Comparison of ENCODE assay signal across 9 cellular contexts in the genomic region with DNA sequence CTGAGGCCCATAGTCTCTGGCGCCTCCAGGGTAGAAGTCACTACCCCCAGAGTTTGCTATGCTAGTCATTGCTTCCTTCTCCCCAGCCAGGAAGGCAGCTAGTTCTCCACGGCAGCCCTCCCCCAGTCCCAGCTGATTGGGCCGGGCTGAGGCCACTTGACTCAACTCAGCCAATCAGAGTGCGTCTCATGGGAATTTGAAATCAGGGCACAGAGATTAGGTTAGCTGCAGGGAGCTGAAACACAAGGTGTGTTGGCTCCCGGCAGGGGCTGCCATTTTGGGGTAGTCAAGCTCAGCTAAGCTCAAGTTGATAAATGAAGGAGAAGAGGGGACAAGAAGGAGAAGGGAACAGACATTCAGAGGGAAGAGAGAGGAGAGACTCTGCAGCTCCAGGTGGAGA. TPM values are rescaled to one million over a fixed set of nuclear protein-coding genes. Genes with fewer than 3 reads are reported as not detected.
DNase-seq lines count a peak whose midpoint lies in the region; ATAC-seq, FAIRE-seq and TF ChIP-seq lines count a peak whose summit lies in the region.
"Had no signal": no experiment of that assay in that cellular context is flagged by ENCODE, and none has a peak within 500 bp of the region (broad histone marks: within the 10 kb centered on the region; RNA-seq: fewer than 3 reads in every experiment).

No MANE protein-coding gene starts in this region.

- no peaks in the 10 kb centered on the region for H3K27me3 ChIP-seq in Peyer's patch
- H3K27me3 ChIP-seq in heart left ventricle, result no peaks in the 10 kb centered on the region

- ATAC-seq in A549, result peak in 1 of 2 experiments; percentile 74; a peak in 3 of 6 replicates
- ATAC-seq in heart left ventricle, result peak; percentile 82 to 89 (median 86)
- ATAC-seq in GM18519 (IDR thresholded peaks at IDR 0.05; ENCODE audit: low FRiP score, unreplicated experiment), result no peak
- no peak for ATAC-seq in GM21447 (IDR thresholded peaks at IDR 0.05; ENCODE audit: unreplicated experiment)

- no peaks in the 10 kb centered on the region for H3K4me1 ChIP-seq in A549
- H3K4me1 ChIP-seq in Peyer's patch, result no peaks in the 10 kb centered on the region
- peaks cover 0 to 12% (median 0%) of the 10 kb centered on the region in 12 donors for H3K4me1 ChIP-seq in heart left ventricle

- TF ChIP-seq POLR2A in A549 (IDR thresholded peaks at IDR 0.05; ENCODE audit: low read length) (no peak), Peyer's patch (IDR thresholded peaks at IDR 0.05) (no peak), heart left ventricle (IDR thresholded peaks at IDR 0.05) (no peak), lower leg skin (IDR thresholded peaks at IDR 0.05) (no peak)

- H3K9me3 ChIP-seq in A549, result no peaks in the 10 kb centered on the region
- no peaks in the 10 kb centered on the region for H3K9me3 ChIP-seq in Peyer's patch
- H3K9me3 ChIP-seq in heart left ventricle, result no peaks in the 10 kb centered on the region

- H3K36me3 ChIP-seq in Peyer's patch (no peaks in the 10 kb centered on the region), heart left ventricle (no peaks in the 10 kb centered on the region)

- no peak for FAIRE-seq in A549 (lab: Jason Lieb, UNC)

- POLR2A ChIA-PET in A549 (lab: Yijun Ruan, JAX), result no interaction called here
- POLR2A ChIA-PET in HEK293T (lab: Yijun Ruan, JAX), result interaction anchor here (0.7 to 2.6 kb wide), 4 partner anchors 9 to 57 kb away, joined by 4 to 10 read pairs (median 6); no protein-coding TSS in a partner anchor

- peak; percentile 49 to 56 for DNase-seq in A549 (ENCODE audit: low read depth in 1 of 2, low spot score in 1 of 2)
- DNase-seq in HEK293T (ENCODE audit: extremely low spot score), result peak; percentile 79
- DNase-seq in Peyer's patch, result peak in 2 of 3 donors; percentile 22 to 58
- DNase-seq in heart left ventricle, result peak in 4 of 5 donors; percentile 42 to 79 (median 73)
- no peak for DNase-seq in lower leg skin (ENCODE audit: low spot score in 2 of 2)
- no peak for DNase-seq in activated naive CD4-positive, alpha-beta T cell (lab: John Stamatoyannopoulos, UW)
- DNase-seq: activated naive CD4-positive, alpha-beta T cell treated with anti-CD3 and anti-CD28 coated beads, Interleukin-2, amount 50 U/mL, for 16 hours had no signal

- CTCF ChIA-PET in A549 (lab: Yijun Ruan, JAX), result interaction anchor here (0.7 to 2.1 kb wide), 8 partner anchors 9 to 576 kb away, joined by 3 to 9 read pairs (median 3); no protein-coding TSS in a partner anchor
- CTCF ChIA-PET in HEK293T (lab: Yijun Ruan, JAX), result interaction anchor here (0.9 to 1.2 kb wide), 2 partner anchors 18 to 56 kb away, joined by 4 to 6 read pairs; no protein-coding TSS in a partner anchor

- WGBS in A549 (ENCODE audit: missing lambda C conversion rate), result 72% methylated on average over 5 of the region's 5 CpGs
- WGBS in heart left ventricle, 4 donors, result 61 to 83% (median 70%) methylated on average over 5 of the region's 5 CpGs
- 87% methylated on average over 5 of the region's 5 CpGs for WGBS in lower leg skin, 2 donors

- H3K27ac ChIP-seq in A549 (no peak overlapping the region), Peyer's patch (peak overlapping the region in 1 of 4 donors; percentile 11), heart left ventricle (peak overlapping the region in 8 of 12 donors; percentile 11 to 82 (median 50))

- no peak for TF ChIP-seq RAD21 in A549 (conservative IDR thresholded peaks at IDR 0.05 in 1 of 2, IDR thresholded peaks at IDR 0.05 in 1 of 2)

- intact Hi-C loops in heart left ventricle (cut with DNase I), result no loop called here
- intact Hi-C loops in lower leg skin (cut with DNase I; ENCODE audit: low total_unique reads), result no loop called here

- TF ChIP-seq CTCF in A549 (IDR thresholded peaks at IDR 0.05) (no peak), Peyer's patch (IDR thresholded peaks at IDR 0.05) (no peak), heart left ventricle (IDR thresholded peaks at IDR 0.05) (no peak), lower leg skin (IDR thresholded peaks at IDR 0.05) (no peak)

- no peak overlapping the region for H3K4me2 ChIP-seq in A549

- H3K4me3 ChIP-seq in A549, result no peak overlapping the region
- no peak overlapping the region for H3K4me3 ChIP-seq in Peyer's patch
- peak overlapping the region in 1 of 12 donors; percentile 8 for H3K4me3 ChIP-seq in heart left ventricle
- no peak overlapping the region for H3K4me3 ChIP-seq in lower leg skin (ENCODE audit: low read depth, poor library complexity, severe bottlenecking)

- no peak for TF ChIP-seq EP300 in A549 (IDR thresholded peaks at IDR 0.05)

TF ChIP-seq in A549, 52 proteins besides CTCF, POLR2A, EP300 and RAD21:
- no peak for TF ChIP-seq NFE2L2 (conservative IDR thresholded peaks at IDR 0.05; ENCODE audit: low read length)
- TF ChIP-seq, protein P1, sequence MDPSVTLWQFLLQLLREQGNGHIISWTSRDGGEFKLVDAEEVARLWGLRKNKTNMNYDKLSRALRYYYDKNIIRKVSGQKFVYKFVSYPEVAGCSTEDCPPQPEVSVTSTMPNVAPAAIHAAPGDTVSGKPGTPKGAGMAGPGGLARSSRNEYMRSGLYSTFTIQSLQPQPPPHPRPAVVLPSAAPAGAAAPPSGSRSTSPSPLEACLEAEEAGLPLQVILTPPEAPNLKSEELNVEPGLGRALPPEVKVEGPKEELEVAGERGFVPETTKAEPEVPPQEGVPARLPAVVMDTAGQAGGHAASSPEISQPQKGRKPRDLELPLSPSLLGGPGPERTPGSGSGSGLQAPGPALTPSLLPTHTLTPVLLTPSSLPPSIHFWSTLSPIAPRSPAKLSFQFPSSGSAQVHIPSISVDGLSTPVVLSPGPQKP (IDR thresholded peaks at IDR 0.05; ENCODE audit: low read depth, low read length), result no peak
- TF ChIP-seq, protein P2, sequence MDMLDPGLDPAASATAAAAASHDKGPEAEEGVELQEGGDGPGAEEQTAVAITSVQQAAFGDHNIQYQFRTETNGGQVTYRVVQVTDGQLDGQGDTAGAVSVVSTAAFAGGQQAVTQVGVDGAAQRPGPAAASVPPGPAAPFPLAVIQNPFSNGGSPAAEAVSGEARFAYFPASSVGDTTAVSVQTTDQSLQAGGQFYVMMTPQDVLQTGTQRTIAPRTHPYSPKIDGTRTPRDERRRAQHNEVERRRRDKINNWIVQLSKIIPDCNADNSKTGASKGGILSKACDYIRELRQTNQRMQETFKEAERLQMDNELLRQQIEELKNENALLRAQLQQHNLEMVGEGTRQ (IDR thresholded peaks at IDR 0.05), result peak; percentile 51

TF ChIP-seq in HEK293T, 16 proteins besides CTCF, POLR2A, EP300 and RAD21:
- TF ChIP-seq TARDBP (IDR thresholded peaks at IDR 0.05) (no peak), L3MBTL2 (conservative IDR thresholded peaks at IDR 0.05) (peak; percentile 84), HDGF (IDR thresholded peaks at IDR 0.05; ENCODE audit: borderline replicate concordance) (no peak), ZNF384 (IDR thresholded peaks at IDR 0.05) (no peak)
- TF ChIP-seq, protein P3, sequence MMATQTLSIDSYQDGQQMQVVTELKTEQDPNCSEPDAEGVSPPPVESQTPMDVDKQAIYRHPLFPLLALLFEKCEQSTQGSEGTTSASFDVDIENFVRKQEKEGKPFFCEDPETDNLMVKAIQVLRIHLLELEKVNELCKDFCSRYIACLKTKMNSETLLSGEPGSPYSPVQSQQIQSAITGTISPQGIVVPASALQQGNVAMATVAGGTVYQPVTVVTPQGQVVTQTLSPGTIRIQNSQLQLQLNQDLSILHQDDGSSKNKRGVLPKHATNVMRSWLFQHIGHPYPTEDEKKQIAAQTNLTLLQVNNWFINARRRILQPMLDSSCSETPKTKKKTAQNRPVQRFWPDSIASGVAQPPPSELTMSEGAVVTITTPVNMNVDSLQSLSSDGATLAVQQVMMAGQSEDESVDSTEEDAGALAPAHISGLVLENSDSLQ (IDR thresholded peaks at IDR 0.05), result peak; percentile 55

RNA-seq across cellular contexts. Expression of a gene that starts 32.8 kb away (rescaled TPM):
- 2.2 and 3.3 TPM in 2 replicates for polyA plus RNA-seq in A549 (2011; rRNA removed)
- 10.4 and 14.0 TPM in 2 replicates for polyA plus RNA-seq in A549 (2012; cell fraction: cytosol; rRNA removed)
- 8.9 and 11.4 TPM in 2 replicates for polyA plus RNA-seq in A549 (2012; cell fraction: nucleus; rRNA removed)
- 2.9 to 3.5 TPM (median 3.3 TPM) in 3 replicates for polyA plus RNA-seq in A549 (2017; fragmentation: RNase III; extraction: RNeasy Plus Mini Kit Qiagen cat#74134 plus additional on column Dnase treatment)
- polyA minus RNA-seq in A549 (2011; rRNA and poly(A)+ RNA removed), result 4.1 and 4.4 TPM in 2 replicates
- total RNA-seq in Peyer's patch, result 1 to 10 TPM in 1 of 4 donors, not detected in 3; 3.0 TPM
- 1 to 10 TPM in 7 of 9 donors, under 1 TPM in 2; 0.49 to 4.0 (median 1.7) TPM for total RNA-seq in heart left ventricle
- polyA plus RNA-seq in heart left ventricle, result 1 to 10 TPM; 1.3 to 2.8 TPM
- total RNA-seq in lower leg skin, result 1 to 10 TPM in 2 of 4 donors, under 1 TPM in 2; 0.42 to 4.4 (median 1.5) TPM

Comparison
In these comparisons a context has a peak if more than half of its experiments do, and no peak if none do; other contexts are left out.
1. ATAC-seq: peak in heart left ventricle (4 of 4); none in GM18519 (single experiment) and GM21447 (single experiment).
2. DNase-seq: peak in A549 (2 of 2), HEK293T (single experiment), Peyer's patch (2 of 3) and heart left ventricle (4 of 5); none in lower leg skin (0 of 2) and activated naive CD4-positive, alpha-beta T cell (0 of 4).
3. H3K27ac ChIP-seq: peak in heart left ventricle (8 of 12); none in A549 (0 of 2).